Comparison of ENCODE assay signal across 1 cellular context in genomic region chr11:68855205-68855978, GRCh38.
TF ChIP-seq lines count a peak whose summit lies in the region.

No MANE protein-coding gene starts in this region.

TF ChIP-seq in H1, 55 proteins besides CTCF, POLR2A, EP300 and RAD21:
- TF ChIP-seq RBBP5 (IDR thresholded peaks at IDR 0.05; ENCODE audit: borderline replicate concordance, low read depth, low read length) = peak; percentile 84; the same call in 1 of the 2 replicates
- TF ChIP-seq GABPA (IDR thresholded peaks at IDR 0.05; ENCODE audit: borderline replicate concordance, insufficient read depth, low read length) = peak; percentile 19; the same call in 1 of the 2 replicates
- no peak for TF ChIP-seq JUND (IDR thresholded peaks at IDR 0.05; ENCODE audit: low read length)
- no peak for TF ChIP-seq SP4 (IDR thresholded peaks at IDR 0.05; ENCODE audit: low read length)
- peak; percentile 73 for TF ChIP-seq KDM4A (IDR thresholded peaks at IDR 0.05; ENCODE audit: low read depth, low read length, severe bottlenecking)
- TF ChIP-seq EZH2 (IDR thresholded peaks at IDR 0.05; ENCODE audit: low read depth, low read length, severe bottlenecking) = no peak
- TF ChIP-seq TAF1 (IDR thresholded peaks at IDR 0.05; ENCODE audit: low read depth, low read length) = no peak
- no peak for TF ChIP-seq RXRA (IDR thresholded peaks at IDR 0.05; ENCODE audit: insufficient read depth, low read depth, low read length)
- no peak for TF ChIP-seq CHD1 (IDR thresholded peaks at IDR 0.05; ENCODE audit: low read depth, low read length)
- TF ChIP-seq ASH2L (IDR thresholded peaks at IDR 0.05; ENCODE audit: low read length) = peak; percentile 32
- TF ChIP-seq CBX8 (IDR thresholded peaks at IDR 0.05; ENCODE audit: borderline replicate concordance, low read depth, low read length) = no peak
- TF ChIP-seq SUZ12 (IDR thresholded peaks at IDR 0.05; ENCODE audit: low read length) = peak; percentile 41; the same call in 1 of the 2 replicates
- no peak for TF ChIP-seq HDAC2 (IDR thresholded peaks at IDR 0.05; ENCODE audit: borderline replicate concordance in 1 of 2, low read depth in 2 of 2, low read length in 2 of 2)
- no peak for TF ChIP-seq POU5F1 (IDR thresholded peaks at IDR 0.05; ENCODE audit: low read depth, low read length)
- TF ChIP-seq SP1 (IDR thresholded peaks at IDR 0.05; ENCODE audit: low read depth, low read length) = no peak
- TF ChIP-seq RNF2 (IDR thresholded peaks at IDR 0.05; ENCODE audit: borderline replicate concordance, low read depth, low read length, missing control alignments, poor library complexity, severe bottlenecking) = no peak
- no peak for TF ChIP-seq TCF12 (IDR thresholded peaks at IDR 0.05; ENCODE audit: low read depth, low read length)
- no peak for TF ChIP-seq ZNF274 (IDR thresholded peaks at IDR 0.05; ENCODE audit: borderline replicate concordance, extremely low read depth, low read length)
